Comparison of ENCODE assay signal across 22 cellular contexts in genomic region chrX:7263961-7264360, GRCh38.
DNase-seq lines count a peak whose midpoint lies in the region; ATAC-seq and TF ChIP-seq lines count a peak whose summit lies in the region.
"Had no signal": no experiment of that assay in that cellular context is flagged by ENCODE, and none has a peak within 500 bp of the region (broad histone marks: within the 10 kb centered on the region; RNA-seq: fewer than 3 reads in every experiment).

No MANE protein-coding gene starts in this region.

- H3K9me3 Mint-ChIP-seq in activated naive CD4-positive, alpha-beta T cell treated with anti-CD3 and anti-CD28 coated beads for 36 hours = no peaks in the 10 kb centered on the region
- H3K9me3 Mint-ChIP-seq in CD14-positive monocyte = peaks cover 0 to 12% (median 5%) of the 10 kb centered on the region in 7 donors
- H3K9me3 Mint-ChIP-seq: activated naive CD8-positive, alpha-beta T cell treated with anti-CD3 and anti-CD28 coated beads, Interleukin-2, amount 10 ng/mL, durations not matched to agents 7 days and 5 days; neural crest cell had no signal

- H3K27me3 Mint-ChIP-seq in activated naive CD4-positive, alpha-beta T cell treated with anti-CD3 and anti-CD28 coated beads for 36 hours (ENCODE audit: low read depth) = no peaks in the 10 kb centered on the region
- peaks cover 0 to 2% (median 0%) of the 10 kb centered on the region in 3 donors for H3K27me3 Mint-ChIP-seq in CD14-positive monocyte (ENCODE audit: low read depth in 3 of 3)
- H3K27me3 Mint-ChIP-seq: CD4-positive, CD25-positive, alpha-beta regulatory T cell had no signal

- CTCF ChIA-PET in activated naive CD4-positive, alpha-beta T cell treated with anti-CD3 and anti-CD28 coated beads for 36 hours (lab: Charles Lee) = no interaction called here

- peak; percentile 16 for DNase-seq in AG09309 (ENCODE audit: low read depth)
- DNase-seq in T1000 (lab: John Stamatoyannopoulos, UW) = peak; percentile 5
- DNase-seq in foreskin fibroblast = peak; percentile 47 to 66
- no peak for DNase-seq in activated naive CD4-positive, alpha-beta T cell treated with anti-CD3 and anti-CD28 coated beads for 36 hours
- DNase-seq in CD14-positive monocyte (ENCODE audit: low spot score) = no peak
- no peak for DNase-seq in amygdala (lab: John Stamatoyannopoulos, UW)
- DNase-seq: activated naive CD8-positive, alpha-beta T cell treated with anti-CD3 and anti-CD28 coated beads, Interleukin-2, amount 10 ng/mL, durations not matched to agents 7 days and 5 days; brain microvascular endothelial cell; CD4-positive, CD25-positive, alpha-beta regulatory T cell; colonic mucosa; Kasumi-1; left colon; NCI-H146; NCI-H226; stimulated activated CD4-positive, alpha-beta T cell treated with anti-CD3 and anti-CD28 coated beads, Interleukin-4, amount 100 ng/mL, for 1 hour; stomach; SW 1271 had no signal

- ATAC-seq in HG03045 (IDR thresholded peaks at IDR 0.05; ENCODE audit: unreplicated experiment) (peak; percentile 3), HG03280 (IDR thresholded peaks at IDR 0.05; ENCODE audit: unreplicated experiment) (no peak)

- H3K4me3 Mint-ChIP-seq in activated naive CD4-positive, alpha-beta T cell treated with anti-CD3 and anti-CD28 coated beads for 36 hours = no peak overlapping the region
- no peak overlapping the region for H3K4me3 Mint-ChIP-seq in CD14-positive monocyte
- H3K4me3 Mint-ChIP-seq: activated naive CD8-positive, alpha-beta T cell treated with anti-CD3 and anti-CD28 coated beads, Interleukin-2, amount 10 ng/mL, durations not matched to agents 7 days and 5 days; CD4-positive, CD25-positive, alpha-beta regulatory T cell; neural crest cell had no signal

- H3K4me1 Mint-ChIP-seq in activated naive CD4-positive, alpha-beta T cell treated with anti-CD3 and anti-CD28 coated beads for 36 hours (ENCODE audit: low read depth) = no peaks in the 10 kb centered on the region
- peaks cover 39% of the 10 kb centered on the region for H3K4me1 Mint-ChIP-seq in CD14-positive monocyte
- H3K4me1 Mint-ChIP-seq: activated naive CD8-positive, alpha-beta T cell treated with anti-CD3 and anti-CD28 coated beads, Interleukin-2, amount 10 ng/mL, durations not matched to agents 7 days and 5 days; CD4-positive, CD25-positive, alpha-beta regulatory T cell; neural crest cell had no signal

- no peak overlapping the region for H3K27ac Mint-ChIP-seq in activated naive CD4-positive, alpha-beta T cell treated with anti-CD3 and anti-CD28 coated beads for 36 hours
- H3K27ac Mint-ChIP-seq in CD14-positive monocyte = peak overlapping the region in 2 of 7 donors; percentile 46 to 47
- H3K27ac Mint-ChIP-seq: activated naive CD8-positive, alpha-beta T cell treated with anti-CD3 and anti-CD28 coated beads, Interleukin-2, amount 10 ng/mL, durations not matched to agents 7 days and 5 days; CD4-positive, CD25-positive, alpha-beta regulatory T cell had no signal

- H3K36me3 Mint-ChIP-seq in activated naive CD4-positive, alpha-beta T cell treated with anti-CD3 and anti-CD28 coated beads for 36 hours (ENCODE audit: low read depth) = peaks cover 17% of the 10 kb centered on the region
- H3K36me3 Mint-ChIP-seq in CD14-positive monocyte = peaks cover 6 to 18% of the 10 kb centered on the region in 2 donors

- H3K4me3 ChIP-seq in AG09309 (ENCODE audit: control insufficient read depth, low read depth, low read length) (no peak overlapping the region), foreskin fibroblast (ENCODE audit: low read depth in 1 of 2, low read length in 2 of 2) (no peak overlapping the region)
- H3K4me3 ChIP-seq: colonic mucosa, prostate gland, skin epidermis, stomach had no signal

- TF ChIP-seq CTCF in AG09309 (IDR thresholded peaks at IDR 0.05; ENCODE audit: control insufficient read depth, insufficient read depth, low read depth, low read length, missing control alignments) = no peak
- no peak for TF ChIP-seq CTCF in foreskin fibroblast (IDR thresholded peaks at IDR 0.05; ENCODE audit: low read depth, low read length)
- no peak for TF ChIP-seq CTCF in CD14-positive monocyte (IDR thresholded peaks at IDR 0.05)

- intact Hi-C loops in activated naive CD4-positive, alpha-beta T cell treated with anti-CD3 and anti-CD28 coated beads for 36 hours (cut with micrococcal nuclease) = no loop called here
- intact Hi-C loops in CD14-positive monocyte (cut with micrococcal nuclease) = no loop called here

Comparison
In these comparisons a context has a peak if more than half of its experiments do, and no peak if none do; other contexts are left out.
1. DNase-seq: peak in AG09309 (single experiment), T1000 (single experiment) and foreskin fibroblast (2 of 2); none in activated naive CD4-positive, alpha-beta T cell treated with anti-CD3 and anti-CD28 coated beads for 36 hours (single experiment), CD14-positive monocyte (single experiment) and amygdala (0 of 56).